9 cellular contexts compared by ENCODE assay signal in genomic region chr17:74282274-74282586, GRCh38. TPM values are rescaled to one million over a fixed set of nuclear protein-coding genes. Genes with fewer than 3 reads are reported as not detected.
DNase-seq lines count a peak whose midpoint lies in the region; ATAC-seq, FAIRE-seq and TF ChIP-seq lines count a peak whose summit lies in the region.
"Not testable (repeated sequence)": the region's sequence is repeated elsewhere in the genome, so short reads cannot be mapped to it uniquely, and the experiment has no call there.
"Had no signal": no experiment of that assay in that cellular context is flagged by ENCODE, and none has a peak within 500 bp of the region (broad histone marks: within the 10 kb centered on the region; RNA-seq: fewer than 3 reads in every experiment).

No MANE protein-coding gene starts in this region.

- H3K36me3 Mint-ChIP-seq in CD8-positive, alpha-beta T cell; T-helper 17 cell (ENCODE audit: low read depth); activated CD8-positive, alpha-beta T cell treated with anti-CD3 and anti-CD28 coated beads, Interleukin-2, amount 10 ng/mL, durations not matched to agents 7 days and 5 days (ENCODE audit: low read depth); activated naive CD4-positive, alpha-beta T cell treated with anti-CD3 and anti-CD28 coated beads, Interleukin-2, amount 10 ng/mL, durations not matched to agents 7 days and 5 days; immature natural killer cell; stimulated activated naive B cell treated with anti-CD40 and anti-IgM and Interleukin-4, amounts not matched to agents 10 μg/mL and 1 μg/mL and 100 μg/mL, for 72 hours: not testable (repeated sequence)

- H2AFZ ChIP-seq in K562 (ENCODE audit: low read depth, low read length), result not testable (repeated sequence)

- H3K27me3 ChIP-seq in CD8-positive, alpha-beta T cell (ENCODE audit: insufficient read depth, low read length); K562 (ENCODE audit: control insufficient read depth in 2 of 2, insufficient read depth in 2 of 2, low read length in 2 of 2): not testable (repeated sequence)

- POLR2A ChIA-PET in CD8-positive, alpha-beta T cell (lab: Charles Lee), result interaction anchor here (1.5 kb wide), 1 partner anchor 69 kb away, joined by 6 read pairs; the partner anchor contains the start of gene TTYH2
- POLR2A ChIA-PET in activated CD8-positive, alpha-beta T cell treated with anti-CD3 and anti-CD28 coated beads, Interleukin-2, amount 10 ng/mL, durations not matched to agents 7 days and 5 days (lab: Charles Lee), result interaction anchor here (0.7 to 1.0 kb wide), 3 partner anchors 8 to 21 kb away, joined by 3 read pairs; no protein-coding TSS in a partner anchor
- POLR2A ChIA-PET in K562 (lab: Yijun Ruan, JAX), result interaction anchor here (0.6 to 1.9 kb wide), 6 partner anchors 10 to 352 kb away, joined by 3 to 6 read pairs (median 4); no protein-coding TSS in a partner anchor

- intact Hi-C loops in CD8-positive, alpha-beta T cell (cut with DNase I, micrococcal nuclease), result loop anchor here (5.0 kb wide), 1 partner anchor 70 kb away; the partner anchor contains the start of gene TTYH2 (in 2 of the 2)
- intact Hi-C loops in K562 (cut with micrococcal nuclease), result loop anchor here (5.0 kb wide), 1 partner anchor 70 kb away; the partner anchor contains the start of gene TTYH2

- not testable (repeated sequence) for TF ChIP-seq EP300 in K562 (IDR thresholded peaks at IDR 0.05; ENCODE audit: low read length)

- not testable (repeated sequence) for H3K9ac ChIP-seq in K562 (ENCODE audit: insufficient read depth in 1 of 2, low read depth in 2 of 2, low read length in 2 of 2)

- not testable (repeated sequence) for H4K20me1 ChIP-seq in K562 (replicated peaks; ENCODE audit: control insufficient read depth, insufficient read depth, low read length)

- peaks cover 40% of the 10 kb centered on the region for H3K4me1 Mint-ChIP-seq in CD8-positive, alpha-beta T cell (ENCODE audit: low read depth)
- H3K4me1 Mint-ChIP-seq in T-helper 17 cell, result peaks cover 31% of the 10 kb centered on the region
- H3K4me1 Mint-ChIP-seq in activated CD8-positive, alpha-beta T cell treated with anti-CD3 and anti-CD28 coated beads, Interleukin-2, amount 10 ng/mL, durations not matched to agents 7 days and 5 days (ENCODE audit: low read depth), result peaks cover 59% of the 10 kb centered on the region
- H3K4me1 Mint-ChIP-seq in activated naive CD4-positive, alpha-beta T cell treated with anti-CD3 and anti-CD28 coated beads, Interleukin-2, amount 10 ng/mL, durations not matched to agents 7 days and 5 days, result peaks cover 85% of the 10 kb centered on the region
- peaks cover 38 to 49% of the 10 kb centered on the region in 2 donors for H3K4me1 Mint-ChIP-seq in immature natural killer cell
- peaks cover 25 to 43% of the 10 kb centered on the region in 2 donors for H3K4me1 Mint-ChIP-seq in stimulated activated naive B cell treated with anti-CD40 and anti-IgM and Interleukin-4, amounts not matched to agents 10 μg/mL and 1 μg/mL and 100 μg/mL, for 72 hours

- not testable (repeated sequence) for H3K4me3 Mint-ChIP-seq in CD8-positive, alpha-beta T cell; activated CD8-positive, alpha-beta T cell treated with anti-CD3 and anti-CD28 coated beads, Interleukin-2, amount 10 ng/mL, durations not matched to agents 7 days and 5 days; stimulated activated naive B cell treated with anti-CD40 and anti-IgM and Interleukin-4, amounts not matched to agents 10 μg/mL and 1 μg/mL and 100 μg/mL, for 72 hours
- H3K4me3 Mint-ChIP-seq in T-helper 17 cell (peak overlapping the region; percentile 58), immature natural killer cell (peak overlapping the region; percentile 63 to 85 (median 82))
- peak overlapping the region; percentile 17 for H3K4me3 Mint-ChIP-seq in activated naive CD4-positive, alpha-beta T cell treated with anti-CD3 and anti-CD28 coated beads, Interleukin-2, amount 10 ng/mL, durations not matched to agents 7 days and 5 days

- not testable (repeated sequence) for H3K9me1 ChIP-seq in K562 (ENCODE audit: control insufficient read depth, insufficient read depth, low read length)

- peak overlapping the region; percentile 98 for H3K27ac Mint-ChIP-seq in CD8-positive, alpha-beta T cell
- peak overlapping the region; percentile 90 for H3K27ac Mint-ChIP-seq in T-helper 17 cell
- H3K27ac Mint-ChIP-seq in activated CD8-positive, alpha-beta T cell treated with anti-CD3 and anti-CD28 coated beads, Interleukin-2, amount 10 ng/mL, durations not matched to agents 7 days and 5 days, result peak overlapping the region; percentile 97
- H3K27ac Mint-ChIP-seq in activated naive CD4-positive, alpha-beta T cell treated with anti-CD3 and anti-CD28 coated beads, Interleukin-2, amount 10 ng/mL, durations not matched to agents 7 days and 5 days, result peak overlapping the region; percentile 98
- H3K27ac Mint-ChIP-seq in immature natural killer cell, result peak overlapping the region; percentile 92 to 100 (median 100)
- H3K27ac Mint-ChIP-seq in stimulated activated naive B cell treated with anti-CD40 and anti-IgM and Interleukin-4, amounts not matched to agents 10 μg/mL and 1 μg/mL and 100 μg/mL, for 72 hours, result peak overlapping the region; percentile 93

- H3K9me3 ChIP-seq in CD8-positive, alpha-beta T cell (ENCODE audit: low read length); T-helper 17 cell (ENCODE audit: control insufficient read depth, low read length, poor library complexity, severe bottlenecking); K562 (replicated peaks; ENCODE audit: control insufficient read depth, insufficient read depth, low read depth, low read length): not testable (repeated sequence)

- not testable (repeated sequence) for H3K36me3 ChIP-seq in CD8-positive, alpha-beta T cell (ENCODE audit: insufficient read depth, low read length); K562 (ENCODE audit: control insufficient read depth, insufficient read depth, low read length)

- TF ChIP-seq CTCF in CD8-positive, alpha-beta T cell (IDR thresholded peaks at IDR 0.05); K562 (IDR thresholded peaks at IDR 0.05 in 2 of 3, conservative IDR thresholded peaks at IDR 0.05 in 1 of 3; ENCODE audit: insufficient read depth in 2 of 3, low read depth in 1 of 3, low read length in 3 of 3): not testable (repeated sequence)

- BruUV-seq in K562 (replicated peaks; lab: Mats Ljungman, UMichigan), result not testable (repeated sequence)

- CTCF ChIA-PET in CD8-positive, alpha-beta T cell (lab: Charles Lee), result interaction anchor here (0.8 to 7.3 kb wide), 4 partner anchors 13 to 86 kb away, joined by 3 to 41 read pairs (median 4); no protein-coding TSS in a partner anchor
- CTCF ChIA-PET in activated CD8-positive, alpha-beta T cell treated with anti-CD3 and anti-CD28 coated beads, Interleukin-2, amount 10 ng/mL, durations not matched to agents 7 days and 5 days (lab: Charles Lee), result interaction anchor here (1.4 to 1.8 kb wide), 2 partner anchors 79 to 83 kb away, joined by 4 to 5 read pairs; partner anchors contain the start of gene RPL38
- CTCF ChIA-PET in activated naive CD4-positive, alpha-beta T cell treated with anti-CD3 and anti-CD28 coated beads, Interleukin-2, amount 10 ng/mL, durations not matched to agents 7 days and 5 days (lab: Charles Lee), result interaction anchor here (0.8 to 9.6 kb wide), 3 partner anchors 16 to 79 kb away, joined by 3 to 72 read pairs (median 3); no protein-coding TSS in a partner anchor
- CTCF ChIA-PET in K562 (lab: Yijun Ruan, JAX; ENCODE audit: low intra/inter-chr PET ratio), result not testable (repeated sequence)

- in situ Hi-C loops in K562 (cut with MboI), result loop anchor here (5.0 kb wide), 1 partner anchor 65 kb away; no protein-coding TSS in a partner anchor

- TF ChIP-seq POLR2A in K562 (conservative IDR thresholded peaks at IDR 0.05), result not testable (repeated sequence)

- not testable (repeated sequence) for H3K27me3 Mint-ChIP-seq in CD8-positive, alpha-beta T cell (ENCODE audit: low read depth); T-helper 17 cell; activated CD8-positive, alpha-beta T cell treated with anti-CD3 and anti-CD28 coated beads, Interleukin-2, amount 10 ng/mL, durations not matched to agents 7 days and 5 days (ENCODE audit: low read depth); activated naive CD4-positive, alpha-beta T cell treated with anti-CD3 and anti-CD28 coated beads, Interleukin-2, amount 10 ng/mL, durations not matched to agents 7 days and 5 days; immature natural killer cell (ENCODE audit: low read depth in 3 of 3)
- peaks cover 0 to 11% of the 10 kb centered on the region in 2 donors for H3K27me3 Mint-ChIP-seq in stimulated activated naive B cell treated with anti-CD40 and anti-IgM and Interleukin-4, amounts not matched to agents 10 μg/mL and 1 μg/mL and 100 μg/mL, for 72 hours

- H3K4me3 ChIP-seq in CD8-positive, alpha-beta T cell (ENCODE audit: low read depth, low read length); K562: not testable (repeated sequence)

- not testable (repeated sequence) for TF ChIP-seq RAD21 in K562 (CRISPR knock-in tag; conservative IDR thresholded peaks at IDR 0.05 in 1 of 2, IDR thresholded peaks at IDR 0.05 in 1 of 2)

- ATAC-seq in CD8-positive, alpha-beta T cell; T-helper 17 cell; activated CD8-positive, alpha-beta T cell treated with anti-CD3 and anti-CD28 coated beads, Interleukin-2, amount 10 ng/mL, durations not matched to agents 7 days and 5 days; K562; stimulated activated naive B cell treated with anti-CD40 and anti-IgM and Interleukin-4, amounts not matched to agents 10 μg/mL and 1 μg/mL and 100 μg/mL, for 72 hours (replicated peaks): not testable (repeated sequence)

- 23% methylated on average over 4 of the region's 4 CpGs for WGBS in K562 (ENCODE audit: insufficient coverage, low coverage, missing lambda C conversion rate)

- H3K79me2 ChIP-seq in K562 (ENCODE audit: control insufficient read depth, insufficient read depth, low read length), result not testable (repeated sequence)

- not testable (repeated sequence) for H3K4me2 ChIP-seq in K562 (ENCODE audit: insufficient read depth, low read length)

- H3K9me3 Mint-ChIP-seq in CD8-positive, alpha-beta T cell; activated CD8-positive, alpha-beta T cell treated with anti-CD3 and anti-CD28 coated beads, Interleukin-2, amount 10 ng/mL, durations not matched to agents 7 days and 5 days (ENCODE audit: insufficient read depth); activated naive CD4-positive, alpha-beta T cell treated with anti-CD3 and anti-CD28 coated beads, Interleukin-2, amount 10 ng/mL, durations not matched to agents 7 days and 5 days; immature natural killer cell; stimulated activated naive B cell treated with anti-CD40 and anti-IgM and Interleukin-4, amounts not matched to agents 10 μg/mL and 1 μg/mL and 100 μg/mL, for 72 hours: not testable (repeated sequence)

- H3K27ac ChIP-seq in CD8-positive, alpha-beta T cell (ENCODE audit: low read depth, low read length), result peak overlapping the region; percentile 53
- H3K27ac ChIP-seq in K562 (ENCODE audit: extremely low read depth, low read depth, low read length), result not testable (repeated sequence)

- peaks cover 54% of the 10 kb centered on the region for H3K4me1 ChIP-seq in CD8-positive, alpha-beta T cell (ENCODE audit: insufficient read depth, low read length)
- H3K4me1 ChIP-seq in K562 (replicated peaks in 1 of 2; ENCODE audit: control insufficient read depth in 2 of 2, insufficient read depth in 2 of 2, low read length in 2 of 2), result peaks cover 16 to 30% of the 10 kb centered on the region in 2 experiments

- DNase-seq in CD8-positive, alpha-beta T cell; T-helper 17 cell; activated CD8-positive, alpha-beta T cell treated with anti-CD3 and anti-CD28 coated beads, Interleukin-2, amount 10 ng/mL, durations not matched to agents 7 days and 5 days; activated naive CD4-positive, alpha-beta T cell treated with anti-CD3 and anti-CD28 coated beads, Interleukin-2, amount 10 ng/mL, durations not matched to agents 7 days and 5 days; K562 (ENCODE audit: extremely low read depth in 1 of 4, low spot score in 3 of 4); immature natural killer cell; stimulated activated naive B cell treated with anti-CD40 and anti-IgM and Interleukin-4, amounts not matched to agents 10 μg/mL and 1 μg/mL and 100 μg/mL, for 72 hours: not testable (repeated sequence)

- not testable (repeated sequence) for FAIRE-seq in K562 (lab: Jason Lieb, UNC)

RNA-seq across cellular contexts. Expression of gene DNAI2, which starts 8.2 kb away (rescaled TPM):
- under 1 TPM; 0.22 to 0.35 TPM for total RNA-seq in CD8-positive, alpha-beta T cell
- 1 to 10 TPM; 4.1 to 4.2 TPM for total RNA-seq in T-helper 17 cell
- total RNA-seq in activated CD8-positive, alpha-beta T cell treated with anti-CD3 and anti-CD28 coated beads, Interleukin-2, amount 10 ng/mL, durations not matched to agents 7 days and 5 days, result under 1 TPM; 0.52 to 0.84 TPM
- total RNA-seq in K562 (2011; cell fraction: chromatin; rRNA removed; ENCODE audit: low replicate concordance), result not detected in 2 replicates
- not detected in 2 replicates for total RNA-seq in K562 (2011; cell fraction: nucleolus; rRNA removed)
- not detected in 2 replicates for total RNA-seq in K562 (2011; cell fraction: nucleoplasm; rRNA removed)
- total RNA-seq in K562 (2014; rRNA removed), result not detected in 2 replicates
- total RNA-seq in K562 (2014; rRNA removed; fragmentation: Illumina TruSeq; extraction: Trizol), result not detected in 2 replicates
- not detected in 2 replicates for total RNA-seq in K562 (2015; rRNA removed; fragmentation: Illumina TruSeq; extraction: Trizol)
- total RNA-seq in K562 (2021), result not detected in 2 replicates
- polyA plus RNA-seq in K562 (2011; rRNA removed), result not detected in 2 replicates
- not detected in 2 replicates for polyA plus RNA-seq in K562 (2011; cell fraction: cytosol; rRNA removed)
- polyA plus RNA-seq in K562 (2011; cell fraction: nucleus; rRNA removed), result not detected in 2 replicates
- not detected in 2 replicates for polyA plus RNA-seq in K562 (2012)
- polyA plus RNA-seq in K562 (2014; fragmentation: Illumina TruSeq; extraction: Trizol), result not detected in 2 replicates
- polyA plus RNA-seq in K562 (2014; fragmentation: Nextera tagmentation; extraction: Ambion mirVana), result not detected
- polyA plus RNA-seq in K562 (2014; rRNA removed), result not detected in 2 replicates
- not detected in 2 replicates for polyA minus RNA-seq in K562 (2011; rRNA and poly(A)+ RNA removed)
- polyA minus RNA-seq in K562 (2011; cell fraction: cytosol; rRNA and poly(A)+ RNA removed), result not detected in 2 replicates
- polyA minus RNA-seq in K562 (2011; cell fraction: nucleus; rRNA and poly(A)+ RNA removed), result not detected in 2 replicates
- polyA plus RNA-seq in immature natural killer cell, result under 1 TPM in 1 of 3 donors, not detected in 2; 0.74 TPM
- total RNA-seq: Calu3, H7 had no signal

RNA-seq across cellular contexts. Expression of gene KIF19, which starts 43.8 kb away (rescaled TPM):
- under 1 TPM; 0.64 to 0.98 TPM for total RNA-seq in CD8-positive, alpha-beta T cell
- total RNA-seq in T-helper 17 cell (1 to 10 TPM; 2.3 to 2.8 TPM), K562 (2014; rRNA removed) (not detected in 2 replicates), K562 (2014; rRNA removed; fragmentation: Illumina TruSeq; extraction: Trizol) (not detected in 2 replicates), K562 (2015; rRNA removed; fragmentation: Illumina TruSeq; extraction: Trizol) (not detected in 2 replicates), K562 (2021) (not detected in 2 replicates)
- total RNA-seq in activated CD8-positive, alpha-beta T cell treated with anti-CD3 and anti-CD28 coated beads, Interleukin-2, amount 10 ng/mL, durations not matched to agents 7 days and 5 days, result under 1 TPM; 0.37 TPM
- total RNA-seq in K562 (2011; cell fraction: chromatin; rRNA removed; ENCODE audit: low replicate concordance), result 0.76 and 1.1 TPM in 2 replicates
- total RNA-seq in K562 (2011; cell fraction: nucleolus; rRNA removed), result 0.66 and 0.83 TPM in 2 replicates
- total RNA-seq in K562 (2011; cell fraction: nucleoplasm; rRNA removed), result 0.46 and 0.95 TPM in 2 replicates
- polyA plus RNA-seq in K562 (2011; rRNA removed) (0.10 and 0.19 TPM in 2 replicates), K562 (2014; fragmentation: Illumina TruSeq; extraction: Trizol) (not detected in 2 replicates), K562 (2014; fragmentation: Nextera tagmentation; extraction: Ambion mirVana) (not detected), K562 (2014; rRNA removed) (not detected in 2 replicates), immature natural killer cell (1 to 10 TPM; 1.9 to 6.1 (median 4.1) TPM)
- 0.09 and 0.12 TPM in 2 replicates for polyA plus RNA-seq in K562 (2011; cell fraction: cytosol; rRNA removed)
- 0.38 and 0.58 TPM in 2 replicates for polyA plus RNA-seq in K562 (2011; cell fraction: nucleus; rRNA removed)
- 0.03 TPM in 1 of 2 replicates, not detected in the other for polyA plus RNA-seq in K562 (2012)
- polyA minus RNA-seq in K562 (2011; rRNA and poly(A)+ RNA removed), result 0.21 and 0.32 TPM in 2 replicates
- polyA minus RNA-seq in K562 (2011; cell fraction: cytosol; rRNA and poly(A)+ RNA removed), result not detected in 2 replicates
- 0.54 and 1.00 TPM in 2 replicates for polyA minus RNA-seq in K562 (2011; cell fraction: nucleus; rRNA and poly(A)+ RNA removed)
- total RNA-seq: Calu3 had no signal
